8 cellular contexts compared by ENCODE assay signal in the genomic region with DNA sequence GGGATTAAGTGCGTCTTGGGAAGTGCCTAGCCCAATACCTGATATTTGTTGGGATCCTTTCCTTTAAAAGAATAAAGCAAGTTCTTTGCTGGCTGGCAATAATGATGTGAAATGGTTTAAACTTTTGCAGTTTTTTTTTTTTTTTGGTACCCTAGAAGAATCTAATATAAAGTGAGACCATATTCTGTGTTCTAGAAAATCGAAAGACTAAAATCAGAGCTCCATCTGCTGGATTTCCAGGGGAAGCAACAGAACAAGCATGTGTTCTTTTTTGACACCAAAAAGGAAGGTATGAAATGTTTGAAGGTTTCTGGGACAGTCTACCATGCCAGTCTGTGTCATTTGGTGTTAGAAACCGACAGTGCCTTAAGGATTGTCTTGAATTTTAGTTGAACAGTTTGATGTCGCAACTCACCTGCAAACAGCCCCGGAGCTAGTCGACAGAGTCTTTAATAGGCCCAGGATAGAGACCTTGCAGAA. TPM values are rescaled to one million over a fixed set of nuclear protein-coding genes. Genes with fewer than 3 reads are reported as not detected.
DNase-seq lines count a peak whose midpoint lies in the region; ATAC-seq and TF ChIP-seq lines count a peak whose summit lies in the region.

No MANE protein-coding gene starts in this region.

- TF ChIP-seq POLR2A in spleen (IDR thresholded peaks at IDR 0.05), result no peak

- no peaks in the 10 kb centered on the region for H3K27me3 ChIP-seq in OCI-LY3 (ENCODE audit: low read depth, low read length)
- no peaks in the 10 kb centered on the region for H3K27me3 ChIP-seq in spleen (replicated peaks in 1 of 7)

- H3K27me3 Mint-ChIP-seq in activated naive CD8-positive, alpha-beta T cell treated with anti-CD3 and anti-CD28 coated beads, Interleukin-2, amount 10 ng/mL, durations not matched to agents 7 days and 5 days, result no peaks in the 10 kb centered on the region
- H3K27me3 Mint-ChIP-seq in activated naive CD8-positive, alpha-beta T cell treated with anti-CD3 and anti-CD28 coated beads, Interleukin-2, amount 50 U/mL, for 24 hours, result no peaks in the 10 kb centered on the region

- H3K4me3 Mint-ChIP-seq in activated naive CD8-positive, alpha-beta T cell treated with anti-CD3 and anti-CD28 coated beads, Interleukin-2, amount 10 ng/mL, durations not matched to agents 7 days and 5 days, result no peak overlapping the region
- no peak overlapping the region for H3K4me3 Mint-ChIP-seq in activated naive CD8-positive, alpha-beta T cell treated with anti-CD3 and anti-CD28 coated beads, Interleukin-2, amount 50 U/mL, for 24 hours

- no peak for DNase-seq in activated naive CD8-positive, alpha-beta T cell treated with anti-CD3 and anti-CD28 coated beads, Interleukin-2, amount 10 ng/mL, durations not matched to agents 7 days and 5 days
- DNase-seq in activated naive CD8-positive, alpha-beta T cell treated with anti-CD3 and anti-CD28 coated beads, Interleukin-2, amount 50 U/mL, for 24 hours, result no peak
- DNase-seq in epithelial cell of proximal tubule (ENCODE audit: low read depth) (no peak), spleen (no peak), NCI-H128 (lab: John Stamatoyannopoulos, UW; ENCODE audit: unreplicated experiment) (no peak), HEK293T (ENCODE audit: extremely low spot score) (no peak)

- ATAC-seq in activated naive CD8-positive, alpha-beta T cell treated with anti-CD3 and anti-CD28 coated beads, Interleukin-2, amount 10 ng/mL, durations not matched to agents 7 days and 5 days (ENCODE audit: low read depth), result peak; percentile 65
- ATAC-seq in activated naive CD8-positive, alpha-beta T cell treated with anti-CD3 and anti-CD28 coated beads, Interleukin-2, amount 50 U/mL, for 24 hours, result no peak
- no peak for ATAC-seq in HG03135 (IDR thresholded peaks at IDR 0.05; ENCODE audit: unreplicated experiment)

- H3K4me1 ChIP-seq in OCI-LY3 (ENCODE audit: low read length) (peaks cover 23% of the 10 kb centered on the region), spleen (peaks cover 16 to 38% (median 25%) of the 10 kb centered on the region in 6 donors)

- intact Hi-C loops in spleen (cut with DNase I; ENCODE audit: low total_unique reads), result no loop called here

- TF ChIP-seq CTCF in OCI-LY3 (IDR thresholded peaks at IDR 0.05; ENCODE audit: low read depth, low read length) (peak; percentile 57), epithelial cell of proximal tubule (conservative IDR thresholded peaks at IDR 0.05; ENCODE audit: low read depth, low read length) (peak; percentile 72), spleen (IDR thresholded peaks at IDR 0.05 in 8 of 11, conservative IDR thresholded peaks at IDR 0.05 in 3 of 11) (peak in 10 of 11 experiments; percentile 14 to 52 (median 44))

- CTCF ChIA-PET in HEK293T (lab: Yijun Ruan, JAX), result interaction anchor here (0.7 to 1.6 kb wide), 6 partner anchors 10 to 1111 kb away, joined by 3 to 6 read pairs (median 3); a partner anchor contains a TSS

- no peak overlapping the region for H3K27ac Mint-ChIP-seq in activated naive CD8-positive, alpha-beta T cell treated with anti-CD3 and anti-CD28 coated beads, Interleukin-2, amount 10 ng/mL, durations not matched to agents 7 days and 5 days
- no peak overlapping the region for H3K27ac Mint-ChIP-seq in activated naive CD8-positive, alpha-beta T cell treated with anti-CD3 and anti-CD28 coated beads, Interleukin-2, amount 50 U/mL, for 24 hours

- no peaks in the 10 kb centered on the region for H3K9me3 ChIP-seq in OCI-LY3 (ENCODE audit: insufficient read depth, low read length)
- no peaks in the 10 kb centered on the region for H3K9me3 ChIP-seq in spleen

- 70 to 77% (median 74%) methylated on average over 6 of the region's 6 CpGs for WGBS in spleen, 5 donors

- peaks cover 16% of the 10 kb centered on the region for H3K36me3 Mint-ChIP-seq in activated naive CD8-positive, alpha-beta T cell treated with anti-CD3 and anti-CD28 coated beads, Interleukin-2, amount 10 ng/mL, durations not matched to agents 7 days and 5 days
- peaks cover 65% of the 10 kb centered on the region for H3K36me3 Mint-ChIP-seq in activated naive CD8-positive, alpha-beta T cell treated with anti-CD3 and anti-CD28 coated beads, Interleukin-2, amount 50 U/mL, for 24 hours (ENCODE audit: low read depth)

- no peak overlapping the region for H3K9ac ChIP-seq in OCI-LY3 (ENCODE audit: low read length)

- H3K4me3 ChIP-seq in OCI-LY3 (ENCODE audit: low read length) (no peak overlapping the region), epithelial cell of proximal tubule (ENCODE audit: low read depth, low read length) (no peak overlapping the region), spleen (no peak overlapping the region)

- H2AFZ ChIP-seq in OCI-LY3 (ENCODE audit: low read depth, low read length), result no peak overlapping the region

- peaks cover 14% of the 10 kb centered on the region for H3K4me1 Mint-ChIP-seq in activated naive CD8-positive, alpha-beta T cell treated with anti-CD3 and anti-CD28 coated beads, Interleukin-2, amount 10 ng/mL, durations not matched to agents 7 days and 5 days
- H3K4me1 Mint-ChIP-seq in activated naive CD8-positive, alpha-beta T cell treated with anti-CD3 and anti-CD28 coated beads, Interleukin-2, amount 50 U/mL, for 24 hours, result peaks cover 37% of the 10 kb centered on the region

- H3K4me2 ChIP-seq in OCI-LY3 (ENCODE audit: low read length), result no peak overlapping the region

- H3K79me2 ChIP-seq in OCI-LY3 (ENCODE audit: low read length), result peaks cover 41% of the 10 kb centered on the region

- POLR2A ChIA-PET in activated naive CD8-positive, alpha-beta T cell treated with anti-CD3 and anti-CD28 coated beads, Interleukin-2, amount 10 ng/mL, durations not matched to agents 7 days and 5 days (lab: Charles Lee), result interaction anchor here (0.7 kb wide), 1 partner anchor 9 kb away, joined by 3 read pairs; no protein-coding TSS in a partner anchor
- POLR2A ChIA-PET in HEK293T (lab: Yijun Ruan, JAX), result no interaction called here

- no peaks in the 10 kb centered on the region for H3K9me3 Mint-ChIP-seq in activated naive CD8-positive, alpha-beta T cell treated with anti-CD3 and anti-CD28 coated beads, Interleukin-2, amount 10 ng/mL, durations not matched to agents 7 days and 5 days
- H3K9me3 Mint-ChIP-seq in activated naive CD8-positive, alpha-beta T cell treated with anti-CD3 and anti-CD28 coated beads, Interleukin-2, amount 50 U/mL, for 24 hours, result no peaks in the 10 kb centered on the region

- peaks cover 25% of the 10 kb centered on the region for H3K36me3 ChIP-seq in OCI-LY3 (replicated peaks; ENCODE audit: low read depth, low read length)
- peaks cover 6 to 97% (median 73%) of the 10 kb centered on the region in 6 donors for H3K36me3 ChIP-seq in spleen

- no peak overlapping the region for H3K27ac ChIP-seq in OCI-LY3 (ENCODE audit: low read length)
- H3K27ac ChIP-seq in spleen, result no peak overlapping the region

- no peaks in the 10 kb centered on the region for H4K20me1 ChIP-seq in OCI-LY3 (ENCODE audit: insufficient read depth, low read length)

TF ChIP-seq in HEK293T, 16 proteins besides CTCF, POLR2A, EP300 and RAD21:
- TF ChIP-seq LEF1 (IDR thresholded peaks at IDR 0.05; ENCODE audit: borderline replicate concordance) (no peak), ZNF384 (IDR thresholded peaks at IDR 0.05) (no peak), HDGF (IDR thresholded peaks at IDR 0.05; ENCODE audit: borderline replicate concordance) (no peak)
- TF ChIP-seq, protein P1, sequence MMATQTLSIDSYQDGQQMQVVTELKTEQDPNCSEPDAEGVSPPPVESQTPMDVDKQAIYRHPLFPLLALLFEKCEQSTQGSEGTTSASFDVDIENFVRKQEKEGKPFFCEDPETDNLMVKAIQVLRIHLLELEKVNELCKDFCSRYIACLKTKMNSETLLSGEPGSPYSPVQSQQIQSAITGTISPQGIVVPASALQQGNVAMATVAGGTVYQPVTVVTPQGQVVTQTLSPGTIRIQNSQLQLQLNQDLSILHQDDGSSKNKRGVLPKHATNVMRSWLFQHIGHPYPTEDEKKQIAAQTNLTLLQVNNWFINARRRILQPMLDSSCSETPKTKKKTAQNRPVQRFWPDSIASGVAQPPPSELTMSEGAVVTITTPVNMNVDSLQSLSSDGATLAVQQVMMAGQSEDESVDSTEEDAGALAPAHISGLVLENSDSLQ (IDR thresholded peaks at IDR 0.05), result no peak

RNA-seq across cellular contexts. Expression of a gene that starts 6.4 kb away (rescaled TPM):
- total RNA-seq in activated naive CD8-positive, alpha-beta T cell treated with anti-CD3 and anti-CD28 coated beads, Interleukin-2, amount 10 ng/mL, durations not matched to agents 7 days and 5 days, result 10 to 100 TPM; 27.5 to 28.8 TPM
- total RNA-seq in epithelial cell of proximal tubule, result 49.2 and 60.5 TPM in 2 replicates
- 10 to 100 TPM; 19.2 to 51.4 (median 23.7) TPM for total RNA-seq in spleen
- polyA plus RNA-seq in spleen, result 10 to 100 TPM; 12.5 to 21.0 (median 20.6) TPM

RNA-seq across cellular contexts. Expression of a gene that starts 13.6 kb away (rescaled TPM):
- 10 to 100 TPM; 14.6 to 14.7 TPM for total RNA-seq in activated naive CD8-positive, alpha-beta T cell treated with anti-CD3 and anti-CD28 coated beads, Interleukin-2, amount 10 ng/mL, durations not matched to agents 7 days and 5 days
- 14.2 and 24.5 TPM in 2 replicates for total RNA-seq in epithelial cell of proximal tubule
- total RNA-seq in spleen, result 10 to 100 TPM; 13.0 to 39.9 (median 19.5) TPM
- 10 to 100 TPM in 1 of 3 donors, 1 to 10 TPM in 2; 8.6 to 14.0 (median 9.3) TPM for polyA plus RNA-seq in spleen

RNA-seq across cellular contexts. Expression of a gene that starts 27.7 kb away (rescaled TPM):
- total RNA-seq in activated naive CD8-positive, alpha-beta T cell treated with anti-CD3 and anti-CD28 coated beads, Interleukin-2, amount 10 ng/mL, durations not matched to agents 7 days and 5 days, result under 1 TPM; 0.83 to 0.88 TPM
- total RNA-seq in epithelial cell of proximal tubule (not detected in 2 replicates), spleen (under 1 TPM in 4 of 7 donors, not detected in 3; 0.17 to 0.60 (median 0.30) TPM)
- polyA plus RNA-seq in spleen, result under 1 TPM; 0.07 to 0.38 (median 0.08) TPM

RNA-seq across cellular contexts. Expression of a gene that starts 29.1 kb away (rescaled TPM):
- 10 to 100 TPM; 67.8 to 70.9 TPM for total RNA-seq in activated naive CD8-positive, alpha-beta T cell treated with anti-CD3 and anti-CD28 coated beads, Interleukin-2, amount 10 ng/mL, durations not matched to agents 7 days and 5 days
- total RNA-seq in epithelial cell of proximal tubule, result 77.0 and 86.9 TPM in 2 replicates
- total RNA-seq in spleen, result 10 to 100 TPM; 44.5 to 64.3 (median 53.6) TPM
- polyA plus RNA-seq in spleen, result 10 to 100 TPM; 19.7 to 24.9 (median 22.1) TPM
